8 cellular contexts compared by ENCODE assay signal in the genomic region with DNA sequence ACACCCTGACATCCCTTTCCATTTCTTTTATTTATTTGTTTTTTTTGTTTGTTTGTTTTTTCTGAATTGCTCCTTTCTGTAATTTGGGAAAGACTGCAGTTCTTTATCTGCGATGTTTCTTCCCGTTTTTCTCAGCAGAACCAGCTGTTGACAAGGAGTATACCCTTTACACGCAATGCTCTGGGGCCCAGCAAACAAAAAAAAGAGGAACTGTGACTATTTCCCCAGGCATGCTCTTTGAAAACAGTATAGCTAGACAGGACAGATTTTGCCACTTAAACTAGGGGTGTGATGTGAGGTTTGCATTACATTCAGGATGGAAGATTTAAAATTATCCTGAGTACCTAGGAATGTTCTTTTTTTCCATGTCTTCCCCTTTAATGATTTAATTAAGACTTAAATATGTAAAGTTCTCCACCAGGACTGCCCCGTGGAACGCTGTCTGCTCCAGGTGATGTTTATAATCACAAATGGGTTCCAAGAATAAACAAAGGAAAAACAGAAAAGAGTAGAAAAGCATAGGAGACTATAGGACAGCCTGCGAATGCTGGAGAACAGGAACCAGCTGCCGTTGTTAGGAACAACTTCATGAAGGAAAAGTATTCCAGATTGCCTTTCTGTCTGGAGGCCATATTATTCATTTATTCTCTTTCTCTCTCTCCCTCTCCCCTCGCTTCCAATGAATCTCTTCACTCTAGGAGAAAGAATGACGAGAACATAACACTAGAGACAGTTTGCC. TPM values are rescaled to one million over a fixed set of nuclear protein-coding genes. Genes with fewer than 3 reads are reported as not detected.
DNase-seq lines count a peak whose midpoint lies in the region; ATAC-seq, FAIRE-seq and TF ChIP-seq lines count a peak whose summit lies in the region.

No MANE protein-coding gene starts in this region.

- no peak for FAIRE-seq in urothelium cell line (lab: Jason Lieb, UNC)

- no peak overlapping the region for H3K4me3 ChIP-seq in fibroblast of the aortic adventitia (ENCODE audit: low read depth, low read length)

- DNase-seq in GM04503 (ENCODE audit: low read depth) (peak; percentile 34), NOMO-1 treated with dmso at 0.1 percent for 144 hours (lab: John Stamatoyannopoulos, UW; ENCODE audit: unreplicated experiment) (peak; percentile 87), fibroblast of the aortic adventitia (ENCODE audit: low read depth) (peak; percentile 46), urothelium cell line (ENCODE audit: low spot score) (no peak), NCI-H526 treated with DMSO at 0.1 percent for 48 hours (lab: John Stamatoyannopoulos, UW) (no peak), kidney glomerular epithelial cell (lab: John Stamatoyannopoulos, UW) (no peak)

- ATAC-seq in GM21717 (IDR thresholded peaks at IDR 0.05; ENCODE audit: unreplicated experiment) (peak; percentile 59), GM21825 (IDR thresholded peaks at IDR 0.05; ENCODE audit: unreplicated experiment) (no peak)

- no peak for TF ChIP-seq CTCF in fibroblast of the aortic adventitia (IDR thresholded peaks at IDR 0.05; ENCODE audit: insufficient read depth, low read length)

RNA-seq across cellular contexts. Expression of a gene that starts 43.3 kb away (rescaled TPM):
- total RNA-seq in fibroblast of the aortic adventitia (ENCODE audit: low replicate concordance), result 119 and 393 TPM in 2 replicates

Comparison
In these comparisons a context has a peak if more than half of its experiments do, and no peak if none do; other contexts are left out.
1. DNase-seq: peak in GM04503 (single experiment), NOMO-1 treated with dmso at 0.1 percent for 144 hours (single experiment) and fibroblast of the aortic adventitia (single experiment); none in urothelium cell line (single experiment), NCI-H526 treated with DMSO at 0.1 percent for 48 hours (single experiment) and kidney glomerular epithelial cell (single experiment).